In the genomic region with DNA sequence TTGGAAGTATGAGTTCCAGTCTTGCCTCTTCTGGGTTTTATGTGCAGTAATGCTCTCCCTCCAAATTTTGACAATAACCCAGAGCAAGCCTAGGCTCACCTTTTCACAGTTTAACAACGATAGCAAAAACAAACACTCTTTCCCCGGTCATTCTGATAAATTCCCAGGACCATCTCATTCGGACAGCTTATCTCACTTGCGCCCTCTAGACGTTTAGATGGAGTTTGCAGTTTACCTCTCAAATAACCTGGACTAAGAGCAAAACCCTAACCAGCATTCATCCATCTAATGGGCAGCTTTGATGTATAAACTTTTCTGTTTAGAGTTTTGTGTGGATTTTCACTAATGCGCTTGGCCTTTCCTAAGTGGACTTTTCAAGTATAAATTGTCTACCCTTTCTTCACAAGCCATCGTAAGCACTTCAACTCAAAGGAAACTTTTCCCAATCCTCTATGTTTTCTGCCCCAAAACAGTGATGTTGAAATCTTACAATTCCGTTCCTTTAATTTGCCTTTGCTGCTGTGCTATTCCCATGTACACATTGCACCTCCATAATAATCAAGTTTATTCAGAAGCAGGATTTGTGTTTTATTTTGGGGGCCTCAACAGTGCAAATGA, we compare ENCODE assay signal across 8 cellular contexts.
DNase-seq lines count a peak whose midpoint lies in the region; ATAC-seq and TF ChIP-seq lines count a peak whose summit lies in the region.

No MANE protein-coding gene starts in this region.

- no peak overlapping the region for H3K27ac Mint-ChIP-seq in Calu3 (ENCODE audit: unreplicated experiment)

- DNase-seq in Calu3 (peak; percentile 60), RWPE1 (ENCODE audit: low spot score) (peak; percentile 10), iPS DF 4.7 (ENCODE audit: extremely low read depth, low spot score) (peak; percentile 33), cerebellum (ENCODE audit: low spot score) (no peak)
- DNase-seq in stimulated activated CD4-positive, alpha-beta T cell treated with anti-CD3 and anti-CD28 coated beads, Interleukin-4, amount 100 ng/mL, for 4 hours: no peak
- no peak for DNase-seq in activated naive CD4-positive, alpha-beta T cell (lab: John Stamatoyannopoulos, UW)

- no peak overlapping the region for H3K4me3 Mint-ChIP-seq in Calu3 (ENCODE audit: low read depth, unreplicated experiment)

- H3K36me3 ChIP-seq in HEK293 (ENCODE audit: control insufficient read depth in 2 of 2, insufficient read depth in 1 of 2, low read length in 2 of 2): no peaks in the 10 kb centered on the region

- H3K36me3 Mint-ChIP-seq in Calu3 (ENCODE audit: insufficient read depth, unreplicated experiment): peaks cover 31% of the 10 kb centered on the region

- peaks cover 8% of the 10 kb centered on the region for H3K4me1 Mint-ChIP-seq in Calu3 (ENCODE audit: low read depth, unreplicated experiment)

- POLR2A ChIA-PET in HEK293 (lab: Yijun Ruan, JAX): no interaction called here
- POLR2A ChIA-PET in RWPE1 (lab: Yijun Ruan, JAX; ENCODE audit: low non-redundant PET): no interaction called here

- no peaks in the 10 kb centered on the region for H3K9me3 ChIP-seq in HEK293 (ENCODE audit: control insufficient read depth, insufficient read depth, low read depth, low read length)

- no peaks in the 10 kb centered on the region for H3K4me1 ChIP-seq in HEK293 (ENCODE audit: control insufficient read depth, insufficient read depth, low read length)

- ATAC-seq in HG03025 (IDR thresholded peaks at IDR 0.05; ENCODE audit: low FRiP score, unreplicated experiment): no peak

- no peak overlapping the region for H3K4me3 ChIP-seq in HEK293 (ENCODE audit: low read depth, low read length)

- H3K9me3 Mint-ChIP-seq in Calu3 (ENCODE audit: low read depth, unreplicated experiment): peaks cover under 1% of the 10 kb centered on the region

- BruUV-seq in Calu3 (replicated peaks; lab: Mats Ljungman, UMichigan): no TSS peak

- TF ChIP-seq CTCF in Calu3 (IDR thresholded peaks at IDR 0.05; ENCODE audit: unreplicated experiment): peak; percentile 76
- TF ChIP-seq CTCF in HEK293 (tag by site-specific recombination; IDR thresholded peaks at IDR 0.05): no peak
- TF ChIP-seq CTCF in RWPE1 (conservative IDR thresholded peaks at IDR 0.05; ENCODE audit: low read depth): peak; percentile 25; the same call in 1 of the 2 replicates

- no peaks in the 10 kb centered on the region for H3K27me3 Mint-ChIP-seq in Calu3 (ENCODE audit: unreplicated experiment)

- H3K27ac ChIP-seq in HEK293 (ENCODE audit: extremely low read depth, low read depth, low read length) (no peak overlapping the region), RWPE1 (no peak overlapping the region)

- CTCF ChIA-PET in Calu3 (lab: Charles Lee): interaction anchor here (1.1 kb wide), 1 partner anchor 258 kb away, joined by 8 read pairs; no protein-coding TSS in a partner anchor
- CTCF ChIA-PET in HEK293 (lab: Yijun Ruan, JAX): interaction anchor here (0.6 to 2.8 kb wide), 18 partner anchors 10 to 804 kb away, joined by 3 to 17 read pairs (median 3); no protein-coding TSS in a partner anchor
- CTCF ChIA-PET in RWPE1 (lab: Yijun Ruan, JAX): interaction anchor here (0.6 to 1.1 kb wide), 4 partner anchors 51 to 746 kb away, joined by 3 to 4 read pairs (median 4); no protein-coding TSS in a partner anchor

- intact Hi-C loops in Calu3 (cut with micrococcal nuclease; ENCODE audit: unreplicated experiment): loop anchor here (1.0 kb wide), 1 partner anchor 258 kb away; no protein-coding TSS in a partner anchor

TF ChIP-seq in HEK293, 187 proteins besides CTCF, POLR2A, EP300 and RAD21:
- TF ChIP-seq ZNF701 (tag by site-specific recombination; IDR thresholded peaks at IDR 0.05): no peak
- TF ChIP-seq ZNF654 (tag by site-specific recombination; IDR thresholded peaks at IDR 0.05; ENCODE audit: low read depth): 0 out of 2 replicates have a peak, but pooled peaks have one; percentile 7
- no peak for TF ChIP-seq FEZF1 (tag by site-specific recombination; IDR thresholded peaks at IDR 0.05)
- TF ChIP-seq PRDM1 (tag by site-specific recombination; IDR thresholded peaks at IDR 0.05): no peak

Comparison
In these comparisons a context has a peak if more than half of its experiments do, and no peak if none do; other contexts are left out.
1. DNase-seq: peak in Calu3 (single experiment), RWPE1 (single experiment) and iPS DF 4.7 (single experiment); none in stimulated activated CD4-positive, alpha-beta T cell treated with anti-CD3 and anti-CD28 coated beads, Interleukin-4, amount 100 ng/mL, for 4 hours (0 of 2), activated naive CD4-positive, alpha-beta T cell (0 of 4) and cerebellum (single experiment).